8 cellular contexts compared by ENCODE assay signal in the genomic region with DNA sequence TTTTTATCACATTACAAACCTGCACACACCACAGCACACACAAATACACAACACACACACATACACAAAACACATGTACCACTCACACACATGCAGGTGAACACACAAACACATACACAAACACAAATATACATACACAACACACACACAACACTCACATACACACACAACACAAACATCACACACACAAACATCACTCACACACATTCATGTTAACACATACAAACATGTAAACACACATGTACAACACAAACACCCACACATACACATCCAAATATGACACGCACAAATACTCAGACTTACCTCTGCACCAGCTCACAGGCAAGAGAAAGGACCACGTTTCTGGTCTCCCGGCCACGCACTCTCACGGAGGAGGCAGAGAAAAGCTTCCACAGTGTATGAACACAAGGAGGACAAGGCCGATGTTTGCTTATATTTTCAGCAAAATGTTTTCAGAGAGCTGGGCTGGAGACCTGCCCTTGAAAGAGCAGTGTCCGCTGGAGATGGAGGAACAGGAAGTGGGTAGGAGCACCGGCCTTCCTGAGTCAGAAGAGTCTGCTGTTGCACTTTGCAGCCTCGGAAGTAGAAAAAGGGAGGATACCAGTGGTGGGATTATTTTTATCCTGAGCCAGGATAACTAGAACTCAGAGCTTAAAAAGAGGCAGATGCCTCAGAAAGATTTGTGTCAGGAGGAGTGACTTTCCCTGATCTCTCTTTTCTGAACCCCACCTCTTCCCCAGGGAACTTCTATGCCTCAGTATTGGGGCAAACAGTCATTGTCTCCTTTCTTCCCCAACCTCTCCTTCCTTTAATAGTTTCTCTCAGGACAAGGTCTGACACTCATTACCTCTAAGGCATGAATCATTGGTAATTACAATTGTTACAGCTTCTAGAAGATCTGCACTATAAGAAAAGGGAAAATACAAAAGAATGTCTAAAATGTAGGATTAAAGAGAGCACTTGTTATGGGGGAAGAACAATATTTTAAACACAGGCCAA. TPM values are rescaled to one million over a fixed set of nuclear protein-coding genes. Genes with fewer than 3 reads are reported as not detected.
DNase-seq lines count a peak whose midpoint lies in the region; ATAC-seq and TF ChIP-seq lines count a peak whose summit lies in the region.

A gene (minus strand): TSS at position 520 of the 999 bp plus-strand sequence. CDS start 2,243 bp downstream, outside the sequence.

- H3K4me3 Mint-ChIP-seq in T-helper 1 cell treated with Interleukin-12 subunit alpha and Interleukin-12 subunit beta and Interleukin-4 antibody, amounts not matched to agents 30 μg/mL and 1 μg/mL, for 36 hours, result peak within 1 kb of the TSS; percentile 93

- no peaks in the 10 kb centered on the region for H3K27me3 Mint-ChIP-seq in T-helper 1 cell treated with Interleukin-12 subunit alpha and Interleukin-12 subunit beta and Interleukin-4 antibody, amounts not matched to agents 30 μg/mL and 1 μg/mL, for 36 hours (ENCODE audit: low read depth)

- peaks cover 24% of the 10 kb centered on the region for H3K9me3 Mint-ChIP-seq in T-helper 1 cell treated with Interleukin-12 subunit alpha and Interleukin-12 subunit beta and Interleukin-4 antibody, amounts not matched to agents 30 μg/mL and 1 μg/mL, for 36 hours

- H3K27ac ChIP-seq in caudate nucleus (ENCODE audit: low read depth, low read length) (peak within 1 kb of the TSS; percentile 68), prostate gland (peak within 1 kb of the TSS in 1 of 2 donors; percentile 56)

- in situ Hi-C loops in ACHN (cut with HindIII; ENCODE audit: low pct_ligation_motif_present, low pct_unique_long_range_greater_than_20kb, low sequenced_read_pairs), result no loop called here

- intact Hi-C loops in prostate gland (cut with DNase I), result no loop called here

- no peak for TF ChIP-seq CTCF in prostate gland (IDR thresholded peaks at IDR 0.05)

- H3K9me3 ChIP-seq in prostate gland, result no peaks in the 10 kb centered on the region

- peak; percentile 72 for ATAC-seq in GM18498 (IDR thresholded peaks at IDR 0.05; ENCODE audit: unreplicated experiment)
- peak; percentile 90 for ATAC-seq in HG02852 (IDR thresholded peaks at IDR 0.05; ENCODE audit: unreplicated experiment)

- no peak for TF ChIP-seq POLR2A in prostate gland (IDR thresholded peaks at IDR 0.05)

- peak within 1 kb of the TSS; percentile 84 for H3K27ac Mint-ChIP-seq in T-helper 1 cell treated with Interleukin-12 subunit alpha and Interleukin-12 subunit beta and Interleukin-4 antibody, amounts not matched to agents 30 μg/mL and 1 μg/mL, for 36 hours

- 73% methylated on average over 9 of the region's 9 CpGs for WGBS in prostate gland

- DNase-seq in caudate nucleus (lab: John Stamatoyannopoulos, UW) (no peak), prostate gland (ENCODE audit: low spot score) (no peak), ACHN (no peak), glomerular visceral epithelial cell (ENCODE audit: extremely low spot score) (no peak), C1 segment of cervical spinal cord (lab: John Stamatoyannopoulos, UW) (no peak)

- peak within 1 kb of the TSS; percentile 5 to 6 for H3K4me3 ChIP-seq in prostate gland

- H3K27me3 ChIP-seq in prostate gland (replicated peaks; ENCODE audit: insufficient read depth), result no peaks in the 10 kb centered on the region

- H3K36me3 ChIP-seq in prostate gland, result no peaks in the 10 kb centered on the region

- H3K4me1 ChIP-seq in prostate gland (replicated peaks), result no peaks in the 10 kb centered on the region

- peaks cover 43% of the 10 kb centered on the region for H3K4me1 Mint-ChIP-seq in T-helper 1 cell treated with Interleukin-12 subunit alpha and Interleukin-12 subunit beta and Interleukin-4 antibody, amounts not matched to agents 30 μg/mL and 1 μg/mL, for 36 hours (ENCODE audit: low read depth)

- H3K36me3 Mint-ChIP-seq in T-helper 1 cell treated with Interleukin-12 subunit alpha and Interleukin-12 subunit beta and Interleukin-4 antibody, amounts not matched to agents 30 μg/mL and 1 μg/mL, for 36 hours (ENCODE audit: low read depth), result peaks cover 65% of the 10 kb centered on the region

RNA-seq across cellular contexts. Expression of the gene that starts here (rescaled TPM):
- total RNA-seq in prostate gland, result 10 to 100 TPM; 10.8 to 15.7 TPM
